ENCODE assay signal across 6 cellular contexts in the genomic region with DNA sequence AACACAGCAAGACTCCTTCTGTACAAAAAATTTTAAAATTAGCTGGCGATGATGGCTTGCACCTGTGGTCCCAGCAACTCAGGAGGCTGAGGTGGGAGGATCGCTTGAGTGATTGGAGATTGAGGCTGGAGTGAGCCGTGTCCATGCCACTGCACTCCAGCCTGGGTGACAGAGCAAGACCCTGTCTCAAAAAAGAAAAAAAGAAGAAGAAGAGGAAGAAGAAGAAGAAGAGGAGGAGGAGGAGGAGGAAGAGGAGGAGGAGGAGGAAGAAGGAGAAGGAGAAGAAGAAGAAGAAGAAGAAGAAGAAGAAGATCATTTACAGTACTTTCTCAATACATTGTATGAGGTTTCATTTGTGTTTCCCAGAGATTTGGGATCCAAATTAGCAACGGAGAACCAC.
A peak's percentile ranks its signal among the peaks of the same experiment; 100 is the strongest.
DNase-seq lines count a peak whose midpoint lies in the region; ATAC-seq, FAIRE-seq and TF ChIP-seq lines count a peak whose summit lies in the region.
"Not testable (repeated sequence)": the region's sequence is repeated elsewhere in the genome, so short reads cannot be mapped to it uniquely, and the experiment has no call there.

No MANE protein-coding gene starts in this region.

- not testable (repeated sequence) for H3K9me3 ChIP-seq in HEK293 (ENCODE audit: control insufficient read depth, insufficient read depth, low read depth, low read length); H1 (ENCODE audit: insufficient read depth in 2 of 2, low read depth in 1 of 2, low read length in 1 of 2); heart left ventricle

- DNase-seq in H1 (ENCODE audit: low read depth in 1 of 2, low spot score in 2 of 2); heart left ventricle; osteocyte (ENCODE audit: extremely low spot score, unreplicated experiment): not testable (repeated sequence)
- DNase-seq in left lobe of liver (ENCODE audit: low spot score) = peak; percentile 12

- H4K91ac ChIP-seq in H1 (replicated peaks; ENCODE audit: insufficient read length, low read length) = not testable (repeated sequence)

- not testable (repeated sequence) for TF ChIP-seq CTCF in HEK293 (tag by site-specific recombination; IDR thresholded peaks at IDR 0.05); H1 (IDR thresholded peaks at IDR 0.05; ENCODE audit: control extremely low read depth in 1 of 3, insufficient read depth in 1 of 3, low read depth in 1 of 3, low read length in 3 of 3); heart left ventricle (IDR thresholded peaks at IDR 0.05); osteocyte (IDR thresholded peaks at IDR 0.05)

- not testable (repeated sequence) for H2BK120ac ChIP-seq in H1 (replicated peaks; ENCODE audit: low read depth, low read length)

- not testable (repeated sequence) for H3K36me3 ChIP-seq in HEK293 (ENCODE audit: control insufficient read depth in 2 of 2, insufficient read depth in 1 of 2, low read length in 2 of 2); H1 (ENCODE audit: control insufficient read depth in 2 of 4, insufficient read depth in 4 of 4, low read length in 3 of 4); heart left ventricle

- peak overlapping the region; percentile 99 for H3K27ac Mint-ChIP-seq in osteocyte (ENCODE audit: unreplicated experiment)

- H3K23ac ChIP-seq in H1 (ENCODE audit: insufficient read length) = not testable (repeated sequence)

- H3K79me2 ChIP-seq in H1 (ENCODE audit: control insufficient read depth in 1 of 2, insufficient read depth in 2 of 2, low read length in 2 of 2) = not testable (repeated sequence)

- H2BK20ac ChIP-seq in H1 (ENCODE audit: low read length) = not testable (repeated sequence)

- not testable (repeated sequence) for H3K4ac ChIP-seq in H1 (replicated peaks; ENCODE audit: insufficient read length, low read depth, low read length)

- not testable (repeated sequence) for H3K27me3 Mint-ChIP-seq in osteocyte (ENCODE audit: unreplicated experiment)

- not testable (repeated sequence) for TF ChIP-seq POLR2A in H1 (IDR thresholded peaks at IDR 0.05; ENCODE audit: control extremely low read depth in 1 of 2, low read depth in 2 of 2, low read length in 2 of 2); heart left ventricle (IDR thresholded peaks at IDR 0.05)

- H3K27ac ChIP-seq in HEK293 (ENCODE audit: extremely low read depth, low read depth, low read length); H1 (ENCODE audit: low read depth, low read length): not testable (repeated sequence)
- H3K27ac ChIP-seq in angular gyrus (ENCODE audit: low read depth, low read length) (peak overlapping the region; percentile 29), heart left ventricle (peak overlapping the region in 8 of 12 donors; percentile 8 to 98 (median 91))

- H3K4me1 ChIP-seq in HEK293 (ENCODE audit: control insufficient read depth, insufficient read depth, low read length) = not testable (repeated sequence)
- H3K4me1 ChIP-seq in H1 (replicated peaks in 1 of 4; ENCODE audit: control insufficient read depth in 3 of 4, insufficient read depth in 4 of 4, low read length in 3 of 4) = peaks cover 29 to 35% (median 32%) of the 10 kb centered on the region in 4 experiments
- H3K4me1 ChIP-seq in heart left ventricle = peaks cover 19 to 97% (median 77%) of the 10 kb centered on the region in 12 donors

- H2BK5ac ChIP-seq in H1 (ENCODE audit: low read depth, low read length) = not testable (repeated sequence)

- FAIRE-seq in H1 (lab: Jason Lieb, UNC) = not testable (repeated sequence)

- not testable (repeated sequence) for H3K14ac ChIP-seq in H1 (ENCODE audit: insufficient read length)

- H2BK15ac ChIP-seq in H1 (ENCODE audit: low read length) = peak overlapping the region; percentile 81; the same call in 1 of the 2 replicates

- H3K56ac ChIP-seq in H1 (replicated peaks; ENCODE audit: insufficient read length, low read depth, low read length) = not testable (repeated sequence)

- not testable (repeated sequence) for H3K9ac ChIP-seq in H1 (replicated peaks in 1 of 4; ENCODE audit: extremely low read depth in 1 of 4, low read depth in 3 of 4, low read length in 3 of 4)

- not testable (repeated sequence) for ATAC-seq in heart left ventricle, left lobe of liver

- not testable (repeated sequence) for H4K5ac ChIP-seq in H1 (ENCODE audit: insufficient read length, low read depth, low read length)

- peaks cover 85% of the 10 kb centered on the region for H3K4me1 Mint-ChIP-seq in osteocyte (ENCODE audit: unreplicated experiment)

- not testable (repeated sequence) for H4K20me1 ChIP-seq in H1 (replicated peaks in 1 of 2; ENCODE audit: control insufficient read depth in 1 of 2, insufficient read depth in 2 of 2, low read length in 2 of 2)

- H3K18ac ChIP-seq in H1 (ENCODE audit: extremely low read depth, low read length) = not testable (repeated sequence)

- not testable (repeated sequence) for TF ChIP-seq EP300 in H1 (IDR thresholded peaks at IDR 0.05; ENCODE audit: borderline replicate concordance in 1 of 2, low read depth in 2 of 2, low read length in 2 of 2)

- not testable (repeated sequence) for H3K27me3 ChIP-seq in H1 (replicated peaks in 1 of 4; ENCODE audit: control insufficient read depth in 3 of 4, extremely low read depth in 1 of 4, insufficient read depth in 3 of 4, low read length in 3 of 4); heart left ventricle

- WGBS in H1 (ENCODE audit: extremely low coverage in 1 of 2, insufficient coverage in 1 of 2, insufficient read length in 1 of 2, insufficient replicate concordance in 2 of 2, low coverage in 1 of 2, low lambda C conversion rate in 2 of 2, missing lambda C conversion rate in 1 of 2), 2 experiments = 61% methylated on average over 4 of the region's 4 CpGs; no CpG with 5 or more reads in 1 of the 2 experiments
- WGBS in heart left ventricle, 4 donors = 73 to 91% (median 86%) methylated on average over 4 of the region's 4 CpGs

- CTCF ChIA-PET in HEK293 (lab: Yijun Ruan, JAX) = interaction anchor here (1.2 kb wide), 1 partner anchor 60 kb away, joined by 3 read pairs; no protein-coding TSS in a partner anchor
- CTCF ChIA-PET in H1 (lab: Charles Lee; ENCODE audit: partially characterized antibody) = interaction anchor here (0.9 to 19.0 kb wide), 7 partner anchors 14 to 61 kb away, joined by 3 to 216 read pairs (median 4); no protein-coding TSS in a partner anchor

- intact Hi-C loops in heart left ventricle (cut with DNase I) = not testable (repeated sequence)

- not testable (repeated sequence) for H3K4me3 Mint-ChIP-seq in osteocyte (ENCODE audit: unreplicated experiment)

- not testable (repeated sequence) for H3K23me2 ChIP-seq in H1 (ENCODE audit: low read depth, low read length)

- not testable (repeated sequence) for H2AFZ ChIP-seq in H1 (ENCODE audit: low read length)

- H2BK12ac ChIP-seq in H1 (ENCODE audit: low read depth, low read length) = not testable (repeated sequence)

- POLR2A ChIA-PET in HEK293 (lab: Yijun Ruan, JAX) = not testable (repeated sequence)
- POLR2A ChIA-PET in H1 (lab: Charles Lee; ENCODE audit: partially characterized antibody) = interaction anchor here (0.6 kb wide), 1 partner anchor 56 kb away, joined by 3 read pairs; no protein-coding TSS in a partner anchor

- H4K8ac ChIP-seq in H1 (ENCODE audit: extremely low read depth, insufficient read depth, low read length) = not testable (repeated sequence)

- not testable (repeated sequence) for H3K36me3 Mint-ChIP-seq in osteocyte (ENCODE audit: unreplicated experiment)

- not testable (repeated sequence) for H3K9me3 Mint-ChIP-seq in osteocyte (ENCODE audit: unreplicated experiment)

- not testable (repeated sequence) for H2AK5ac ChIP-seq in H1 (ENCODE audit: low read depth, low read length)

- not testable (repeated sequence) for H3K4me2 ChIP-seq in H1 (ENCODE audit: insufficient read depth in 1 of 2, low read depth in 2 of 2, low read length in 2 of 2)

- not testable (repeated sequence) for H3K4me3 ChIP-seq in HEK293 (ENCODE audit: low read depth, low read length); H1 (ENCODE audit: extremely low read depth in 1 of 4, insufficient read depth in 2 of 4, low read depth in 3 of 4, low read length in 4 of 4); heart left ventricle

- not testable (repeated sequence) for TF ChIP-seq RAD21 in H1 (IDR thresholded peaks at IDR 0.05 in 1 of 2, conservative IDR thresholded peaks at IDR 0.05 in 1 of 2; ENCODE audit: low read depth in 2 of 2, low read length in 2 of 2)

- not testable (repeated sequence) for H3K79me1 ChIP-seq in H1 (ENCODE audit: low read depth, low read length)

TF ChIP-seq in HEK293, 187 proteins besides CTCF, POLR2A, EP300 and RAD21:
- TF ChIP-seq, protein P1, sequence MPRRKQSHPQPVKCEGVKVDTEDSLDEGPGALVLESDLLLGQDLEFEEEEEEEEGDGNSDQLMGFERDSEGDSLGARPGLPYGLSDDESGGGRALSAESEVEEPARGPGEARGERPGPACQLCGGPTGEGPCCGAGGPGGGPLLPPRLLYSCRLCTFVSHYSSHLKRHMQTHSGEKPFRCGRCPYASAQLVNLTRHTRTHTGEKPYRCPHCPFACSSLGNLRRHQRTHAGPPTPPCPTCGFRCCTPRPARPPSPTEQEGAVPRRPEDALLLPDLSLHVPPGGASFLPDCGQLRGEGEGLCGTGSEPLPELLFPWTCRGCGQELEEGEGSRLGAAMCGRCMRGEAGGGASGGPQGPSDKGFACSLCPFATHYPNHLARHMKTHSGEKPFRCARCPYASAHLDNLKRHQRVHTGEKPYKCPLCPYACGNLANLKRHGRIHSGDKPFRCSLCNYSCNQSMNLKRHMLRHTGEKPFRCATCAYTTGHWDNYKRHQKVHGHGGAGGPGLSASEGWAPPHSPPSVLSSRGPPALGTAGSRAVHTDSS (tag by site-specific recombination; IDR thresholded peaks at IDR 0.05) = peak; percentile 95
